Comparison of ENCODE assay signal across 16 cellular contexts in genomic region chr2:128308889-128309288, GRCh38. TPM values are rescaled to one million over a fixed set of nuclear protein-coding genes. Genes with fewer than 3 reads are reported as not detected.
A peak's percentile ranks its signal among the peaks of the same experiment; 100 is the strongest.
DNase-seq lines count a peak whose midpoint lies in the region; ATAC-seq and TF ChIP-seq lines count a peak whose summit lies in the region.
"Had no signal": no experiment of that assay in that cellular context is flagged by ENCODE, and none has a peak within 500 bp of the region (broad histone marks: within the 10 kb centered on the region; RNA-seq: fewer than 3 reads in every experiment).

No MANE protein-coding gene starts in this region.

- no peak for TF ChIP-seq EP300 in gastroesophageal sphincter (IDR thresholded peaks at IDR 0.05)

- H3K27me3 Mint-ChIP-seq in activated naive CD4-positive, alpha-beta T cell treated with anti-CD3 and anti-CD28 coated beads for 36 hours (ENCODE audit: low read depth), result no peaks in the 10 kb centered on the region
- H3K27me3 Mint-ChIP-seq in activated naive CD4-positive, alpha-beta T cell treated with anti-CD3 and anti-CD28 coated beads, Interleukin-2, amount 10 ng/mL, durations not matched to agents 7 days and 5 days, result no peaks in the 10 kb centered on the region
- peaks cover 7% of the 10 kb centered on the region for H3K27me3 Mint-ChIP-seq in neural progenitor cell (ENCODE audit: insufficient read depth, low read depth)

- H3K4me3 Mint-ChIP-seq in activated naive CD4-positive, alpha-beta T cell treated with anti-CD3 and anti-CD28 coated beads for 36 hours, result no peak overlapping the region
- no peak overlapping the region for H3K4me3 Mint-ChIP-seq in activated naive CD4-positive, alpha-beta T cell treated with anti-CD3 and anti-CD28 coated beads, Interleukin-2, amount 10 ng/mL, durations not matched to agents 7 days and 5 days
- no peak overlapping the region for H3K4me3 Mint-ChIP-seq in neural progenitor cell
- H3K4me3 Mint-ChIP-seq: T-helper 1 cell treated with Interleukin-12 subunit alpha and Interleukin-12 subunit beta and Interleukin-4 antibody, amounts not matched to agents 30 μg/mL and 1 μg/mL, for 36 hours had no signal

- H3K9ac ChIP-seq in neural progenitor cell, result no peak overlapping the region

- peaks cover 19% of the 10 kb centered on the region for H3K4me1 Mint-ChIP-seq in activated naive CD4-positive, alpha-beta T cell treated with anti-CD3 and anti-CD28 coated beads for 36 hours (ENCODE audit: low read depth)
- H3K4me1 Mint-ChIP-seq in activated naive CD4-positive, alpha-beta T cell treated with anti-CD3 and anti-CD28 coated beads, Interleukin-2, amount 10 ng/mL, durations not matched to agents 7 days and 5 days, result no peaks in the 10 kb centered on the region
- H3K4me1 Mint-ChIP-seq in neural progenitor cell, result peaks cover 65% of the 10 kb centered on the region

- WGBS in gastroesophageal sphincter (ENCODE audit: low coverage in 1 of 2), 2 donors, result 83% methylated on average over 2 of the region's 3 CpGs; no CpG with 5 or more reads in 1 of the 2 donors

- H3K27ac Mint-ChIP-seq in activated naive CD4-positive, alpha-beta T cell treated with anti-CD3 and anti-CD28 coated beads for 36 hours, result no peak overlapping the region
- no peak overlapping the region for H3K27ac Mint-ChIP-seq in activated naive CD4-positive, alpha-beta T cell treated with anti-CD3 and anti-CD28 coated beads, Interleukin-2, amount 10 ng/mL, durations not matched to agents 7 days and 5 days
- no peak overlapping the region for H3K27ac Mint-ChIP-seq in neural progenitor cell
- H3K27ac Mint-ChIP-seq: T-helper 1 cell treated with Interleukin-12 subunit alpha and Interleukin-12 subunit beta and Interleukin-4 antibody, amounts not matched to agents 30 μg/mL and 1 μg/mL, for 36 hours had no signal

- intact Hi-C loops in activated naive CD4-positive, alpha-beta T cell treated with anti-CD3 and anti-CD28 coated beads for 36 hours (cut with micrococcal nuclease), result no loop called here
- intact Hi-C loops in upper lobe of right lung (cut with DNase I), result no loop called here

- DNase-seq in activated naive CD4-positive, alpha-beta T cell treated with anti-CD3 and anti-CD28 coated beads for 36 hours, result peak; percentile 0
- no peak for DNase-seq in activated naive CD4-positive, alpha-beta T cell treated with anti-CD3 and anti-CD28 coated beads, Interleukin-2, amount 10 ng/mL, durations not matched to agents 7 days and 5 days
- DNase-seq in neural progenitor cell (ENCODE audit: low spot score) (no peak), upper lobe of right lung (peak; percentile 30), UCSD-AML1 (lab: John Stamatoyannopoulos, UW; ENCODE audit: unreplicated experiment) (no peak)
- DNase-seq: activated CD4-positive, CD25-positive, alpha-beta regulatory T cell; DMS 273 treated with DMSO at 0.1 percent for 48 hours; occipital lobe; SIG-M5; stimulated activated CD8-positive, alpha-beta memory T cell treated with anti-CD3 and anti-CD28 coated beads, Interleukin-4, amount 100 ng/mL, for 48 hours had no signal

- H3K9me3 ChIP-seq in gastroesophageal sphincter (no peaks in the 10 kb centered on the region), neural progenitor cell (ENCODE audit: low read depth) (no peaks in the 10 kb centered on the region), upper lobe of right lung (no peaks in the 10 kb centered on the region)
- H3K9me3 ChIP-seq: mucosa of descending colon, suprapubic skin had no signal

- H3K36me3 Mint-ChIP-seq in activated naive CD4-positive, alpha-beta T cell treated with anti-CD3 and anti-CD28 coated beads for 36 hours (ENCODE audit: low read depth), result peaks cover 2% of the 10 kb centered on the region
- no peaks in the 10 kb centered on the region for H3K36me3 Mint-ChIP-seq in activated naive CD4-positive, alpha-beta T cell treated with anti-CD3 and anti-CD28 coated beads, Interleukin-2, amount 10 ng/mL, durations not matched to agents 7 days and 5 days
- peaks cover 7% of the 10 kb centered on the region for H3K36me3 Mint-ChIP-seq in neural progenitor cell

- ATAC-seq in gastroesophageal sphincter (no peak), upper lobe of right lung (no peak), HG03442 (IDR thresholded peaks at IDR 0.05; ENCODE audit: unreplicated experiment) (no peak), GM21723 (IDR thresholded peaks at IDR 0.05; ENCODE audit: unreplicated experiment) (no peak)

- TF ChIP-seq POLR2A in gastroesophageal sphincter (IDR thresholded peaks at IDR 0.05), result no peak

- peaks cover 8% of the 10 kb centered on the region for H3F3A ChIP-seq in neural progenitor cell (ENCODE audit: low read depth)

- no peaks in the 10 kb centered on the region for H3K27me3 ChIP-seq in gastroesophageal sphincter
- no peaks in the 10 kb centered on the region for H3K27me3 ChIP-seq in neural progenitor cell
- no peaks in the 10 kb centered on the region for H3K27me3 ChIP-seq in upper lobe of right lung
- H3K27me3 ChIP-seq: suprapubic skin had no signal

- H3K36me3 ChIP-seq in gastroesophageal sphincter, result no peaks in the 10 kb centered on the region
- H3K36me3 ChIP-seq in neural progenitor cell, result no peaks in the 10 kb centered on the region
- H3K36me3 ChIP-seq in upper lobe of right lung, result no peaks in the 10 kb centered on the region
- H3K36me3 ChIP-seq: suprapubic skin had no signal

- no peak for TF ChIP-seq CTCF in gastroesophageal sphincter (IDR thresholded peaks at IDR 0.05)
- TF ChIP-seq CTCF in neural progenitor cell (IDR thresholded peaks at IDR 0.05), result no peak
- no peak for TF ChIP-seq CTCF in upper lobe of right lung (IDR thresholded peaks at IDR 0.05)

- CTCF ChIA-PET in activated naive CD4-positive, alpha-beta T cell treated with anti-CD3 and anti-CD28 coated beads for 36 hours (lab: Charles Lee), result interaction anchor here (1.0 kb wide), 1 partner anchor 12 kb away, joined by 3 read pairs; no protein-coding TSS in a partner anchor
- CTCF ChIA-PET in activated naive CD4-positive, alpha-beta T cell treated with anti-CD3 and anti-CD28 coated beads, Interleukin-2, amount 10 ng/mL, durations not matched to agents 7 days and 5 days (lab: Charles Lee), result no interaction called here

- no peaks in the 10 kb centered on the region for H3K9me3 Mint-ChIP-seq in activated naive CD4-positive, alpha-beta T cell treated with anti-CD3 and anti-CD28 coated beads for 36 hours
- H3K9me3 Mint-ChIP-seq in activated naive CD4-positive, alpha-beta T cell treated with anti-CD3 and anti-CD28 coated beads, Interleukin-2, amount 10 ng/mL, durations not matched to agents 7 days and 5 days, result no peaks in the 10 kb centered on the region
- H3K9me3 Mint-ChIP-seq in neural progenitor cell, result no peaks in the 10 kb centered on the region
- H3K9me3 Mint-ChIP-seq: T-helper 1 cell treated with Interleukin-12 subunit alpha and Interleukin-12 subunit beta and Interleukin-4 antibody, amounts not matched to agents 30 μg/mL and 1 μg/mL, for 36 hours had no signal

- H3K27ac ChIP-seq in gastroesophageal sphincter (peak overlapping the region in 3 of 4 donors; percentile 26 to 66 (median 54)), neural progenitor cell (no peak overlapping the region), upper lobe of right lung (no peak overlapping the region)
- H3K27ac ChIP-seq: suprapubic skin had no signal

- peaks cover 100% of the 10 kb centered on the region for H4K20me1 ChIP-seq in neural progenitor cell (ENCODE audit: low read depth)

- H2AFZ ChIP-seq in neural progenitor cell (replicated peaks), result no peak overlapping the region

- H3K4me2 ChIP-seq in neural progenitor cell, result peak overlapping the region; percentile 42

- no peak overlapping the region for H3K4me3 ChIP-seq in gastroesophageal sphincter
- H3K4me3 ChIP-seq in neural progenitor cell, result no peak overlapping the region
- no peak overlapping the region for H3K4me3 ChIP-seq in upper lobe of right lung
- H3K4me3 ChIP-seq: mucosa of descending colon, suprapubic skin had no signal

- H3K4me1 ChIP-seq in gastroesophageal sphincter (peaks cover 5 to 98% (median 51%) of the 10 kb centered on the region in 3 donors), neural progenitor cell (peaks cover 48% of the 10 kb centered on the region), upper lobe of right lung (peaks cover 64% of the 10 kb centered on the region)

- H3K79me2 ChIP-seq in neural progenitor cell (ENCODE audit: low read depth), result peaks cover 100% of the 10 kb centered on the region

RNA-seq across cellular contexts. Expression of gene HS6ST1, which starts 9.8 kb away (rescaled TPM):
- 1 to 10 TPM; 8.1 to 8.2 TPM for total RNA-seq in activated naive CD4-positive, alpha-beta T cell treated with anti-CD3 and anti-CD28 coated beads for 36 hours
- total RNA-seq in gastroesophageal sphincter, result 10 to 100 TPM; 20.5 to 43.6 (median 32.1) TPM
- 31.1 and 71.0 TPM in 2 replicates for total RNA-seq in neural progenitor cell (ENCODE audit: low replicate concordance)
- 33.2 TPM for total RNA-seq in upper lobe of right lung

Comparison
In these comparisons a context has a peak if more than half of its experiments do, and no peak if none do; other contexts are left out.
1. DNase-seq: peak in activated naive CD4-positive, alpha-beta T cell treated with anti-CD3 and anti-CD28 coated beads for 36 hours (single experiment) and upper lobe of right lung (single experiment); none in activated naive CD4-positive, alpha-beta T cell treated with anti-CD3 and anti-CD28 coated beads, Interleukin-2, amount 10 ng/mL, durations not matched to agents 7 days and 5 days (single experiment), neural progenitor cell (single experiment) and UCSD-AML1 (single experiment).
2. H3K27ac ChIP-seq: peak in gastroesophageal sphincter (3 of 4); none in neural progenitor cell (single experiment) and upper lobe of right lung (single experiment).